ENCODE assay signal across 8 cellular contexts in the genomic region with DNA sequence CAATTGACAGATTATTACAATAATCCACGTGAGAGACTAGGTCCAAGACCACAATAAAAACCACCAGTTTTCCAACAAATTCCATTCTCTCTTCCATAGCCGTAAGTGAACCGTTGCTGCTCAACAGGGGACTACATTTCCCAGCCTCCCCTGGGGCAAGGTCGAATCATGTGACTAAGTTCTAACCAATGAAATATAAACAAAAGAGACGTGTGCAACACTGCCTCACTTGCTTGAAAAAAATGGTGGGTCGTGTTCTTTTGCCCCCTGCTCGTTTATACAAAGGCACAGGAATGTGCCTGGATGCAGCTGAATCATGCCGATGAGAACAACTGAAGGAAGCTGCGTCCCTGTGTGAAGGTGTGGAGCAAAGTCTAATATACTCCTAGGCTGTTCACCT. TPM values are rescaled to one million over a fixed set of nuclear protein-coding genes. Genes with fewer than 3 reads are reported as not detected.
DNase-seq lines count a peak whose midpoint lies in the region; ATAC-seq lines count a peak whose summit lies in the region.

No MANE protein-coding gene starts in this region.

- H3K9ac ChIP-seq in skeletal muscle satellite cell (ENCODE audit: low read depth, low read length): no peak overlapping the region

- H3K9me3 ChIP-seq in SJCRH30 (replicated peaks) (no peaks in the 10 kb centered on the region), skeletal muscle satellite cell (replicated peaks; ENCODE audit: low read length) (no peaks in the 10 kb centered on the region)

- H3K4me1 ChIP-seq in SJCRH30 (no peaks in the 10 kb centered on the region), skeletal muscle satellite cell (ENCODE audit: control insufficient read depth, insufficient read depth, low read length) (no peaks in the 10 kb centered on the region)

- no peaks in the 10 kb centered on the region for H3K36me3 ChIP-seq in SJCRH30
- H3K36me3 ChIP-seq in skeletal muscle satellite cell (ENCODE audit: insufficient read depth, low read length): no peaks in the 10 kb centered on the region

- no peak overlapping the region for H3K27ac ChIP-seq in SJCRH30

- intact Hi-C loops in Right ventricle myocardium superior (cut with DNase I): no loop called here

- no peaks in the 10 kb centered on the region for H3K27me3 ChIP-seq in SJCRH30
- H3K27me3 ChIP-seq in skeletal muscle satellite cell (ENCODE audit: control insufficient read depth, insufficient read depth, low read length): no peaks in the 10 kb centered on the region

- DNase-seq in NCI-H146 (lab: John Stamatoyannopoulos, UW) (peak; percentile 41), NCI-H146 treated with DMSO at 0.1 percent for 48 hours (lab: John Stamatoyannopoulos, UW; ENCODE audit: unreplicated experiment) (no peak), SJCRH30 (peak; percentile 58 to 72), Right ventricle myocardium superior (no peak), HPDE6-E6E7 (ENCODE audit: extremely low spot score) (no peak), NCI-H345 (lab: John Stamatoyannopoulos, UW) (no peak)

- peak overlapping the region; percentile 38 for H3K4me3 ChIP-seq in SJCRH30
- peak overlapping the region; percentile 49 for H3K4me3 ChIP-seq in skeletal muscle satellite cell (ENCODE audit: low read length)

- peak overlapping the region; percentile 48 for H3K4me2 ChIP-seq in skeletal muscle satellite cell (ENCODE audit: low read length)

- peak; percentile 84 for ATAC-seq in Right ventricle myocardium superior (ENCODE audit: poor library complexity)
- ATAC-seq in GM21737 (IDR thresholded peaks at IDR 0.05; ENCODE audit: unreplicated experiment): no peak

RNA-seq across cellular contexts. Expression of gene HSPB8, which starts 51.1 kb away (rescaled TPM):
- total RNA-seq in SJCRH30 (2014; rRNA removed; shearing (Covaris generic)): 2.9 and 3.3 TPM in 2 replicates
- 529 TPM for total RNA-seq in Right ventricle myocardium superior
- total RNA-seq in skeletal muscle satellite cell (2012; rRNA removed): 12.2 and 22.9 TPM in 2 replicates

Comparison
In these comparisons a context has a peak if more than half of its experiments do, and no peak if none do; other contexts are left out.
1. DNase-seq: peak in NCI-H146 (single experiment) and SJCRH30 (2 of 2); none in NCI-H146 treated with DMSO at 0.1 percent for 48 hours (single experiment), Right ventricle myocardium superior (single experiment), HPDE6-E6E7 (single experiment) and NCI-H345 (single experiment).
2. RNA of gene HSPB8, which starts 51.1 kb away (total RNA-seq): 529 TPM in Right ventricle myocardium superior (single experiment); 2.9 to 3.3 TPM in SJCRH30; every median in the first group is over 100 times any median in the second.